ENCODE assay signal across 22 cellular contexts in genomic region chr3:123371859-123372767, GRCh38.
A peak's percentile ranks its signal among the peaks of the same experiment; 100 is the strongest.
DNase-seq lines count a peak whose midpoint lies in the region; ATAC-seq and TF ChIP-seq lines count a peak whose summit lies in the region.
"Had no signal": no experiment of that assay in that cellular context is flagged by ENCODE, and none has a peak within 500 bp of the region (broad histone marks: within the 10 kb centered on the region; RNA-seq: fewer than 3 reads in every experiment).

No MANE protein-coding gene starts in this region.

- no peak overlapping the region for H3K4me3 Mint-ChIP-seq in T-helper 17 cell
- H3K4me3 Mint-ChIP-seq: activated CD4-positive, alpha-beta memory T cell treated with anti-CD3 and anti-CD28 coated beads, Interleukin-2, amount 10 ng/mL, durations not matched to agents 7 days and 5 days; activated naive CD4-positive, alpha-beta T cell treated with anti-CD3 and anti-CD28 coated beads, Interleukin-2, amount 10 ng/mL, durations not matched to agents 7 days and 5 days; B cell; natural killer cell treated with Interleukin-12 subunit alpha and Interleukin-12 subunit beta and Interleukin-15 and Interleukin-18, amount 100 ng/mL, for 72 hours had no signal

- no peak for TF ChIP-seq POLR2A in stomach (IDR thresholded peaks at IDR 0.05)

- DNase-seq in DMS79 (lab: John Stamatoyannopoulos, UW) = peak; percentile 4
- no peak for DNase-seq in DMS79 treated with DMSO at 0.1 percent for 48 hours (lab: John Stamatoyannopoulos, UW)
- DNase-seq in NCI-H524 treated with DMSO at 0.1 percent for 48 hours (lab: John Stamatoyannopoulos, UW) = peak; percentile 62
- DNase-seq in islet precursor cell = peak; percentile 25
- no peak for DNase-seq in stomach
- DNase-seq in stimulated activated naive CD4-positive, alpha-beta T cell (lab: John Stamatoyannopoulos, UW) = no peak
- no peak for DNase-seq in T-helper 17 cell
- no peak for DNase-seq in central memory CD4-positive, alpha-beta T cell
- DNase-seq: activated CD4-positive, alpha-beta memory T cell treated with anti-CD3 and anti-CD28 coated beads, Interleukin-2, amount 10 ng/mL, durations not matched to agents 7 days and 5 days; activated CD4-positive, CD25-positive, alpha-beta regulatory T cell; activated naive CD4-positive, alpha-beta T cell treated with anti-CD3 and anti-CD28 coated beads, Interleukin-2, amount 10 ng/mL, durations not matched to agents 7 days and 5 days; colonic mucosa; COR-L47; mesenchymal stem cell; posterior cingulate gyrus; T1000 had no signal

- no peak for TF ChIP-seq EP300 in stomach (IDR thresholded peaks at IDR 0.05)

- no peaks in the 10 kb centered on the region for H3K4me1 Mint-ChIP-seq in T-helper 17 cell
- H3K4me1 Mint-ChIP-seq: activated CD4-positive, alpha-beta memory T cell treated with anti-CD3 and anti-CD28 coated beads, Interleukin-2, amount 10 ng/mL, durations not matched to agents 7 days and 5 days; activated naive CD4-positive, alpha-beta T cell treated with anti-CD3 and anti-CD28 coated beads, Interleukin-2, amount 10 ng/mL, durations not matched to agents 7 days and 5 days; B cell had no signal

- intact Hi-C loops in stomach (cut with DNase I; ENCODE audit: low total_unique reads) = no loop called here

- no peak for ATAC-seq in T-helper 17 cell
- ATAC-seq: natural killer cell treated with Interleukin-12 subunit alpha and Interleukin-12 subunit beta and Interleukin-15 and Interleukin-18, amount 100 ng/mL, for 72 hours; SK-N-SH treated with all-trans-retinoic acid at 6 μM for 48 hours had no signal

- peaks cover 0 to 7% (median 2%) of the 10 kb centered on the region in 3 donors for H3K27me3 ChIP-seq in stomach
- H3K27me3 ChIP-seq: colonic mucosa, hepatocyte, Peyer's patch had no signal

- peaks cover 7% of the 10 kb centered on the region for H3K27me3 Mint-ChIP-seq in T-helper 17 cell

- H3K9me3 ChIP-seq in stomach (peaks cover 0 to 9% (median 3%) of the 10 kb centered on the region in 4 donors), T-helper 17 cell (ENCODE audit: control insufficient read depth, low read length, poor library complexity, severe bottlenecking) (no peaks in the 10 kb centered on the region)
- H3K9me3 ChIP-seq: colonic mucosa, Peyer's patch had no signal

- H3K36me3 Mint-ChIP-seq in T-helper 17 cell (ENCODE audit: low read depth) = no peaks in the 10 kb centered on the region
- H3K36me3 Mint-ChIP-seq: activated naive CD4-positive, alpha-beta T cell treated with anti-CD3 and anti-CD28 coated beads, Interleukin-2, amount 10 ng/mL, durations not matched to agents 7 days and 5 days; natural killer cell treated with Interleukin-12 subunit alpha and Interleukin-12 subunit beta and Interleukin-15 and Interleukin-18, amount 100 ng/mL, for 72 hours had no signal

- H3K27ac ChIP-seq in stomach = peak overlapping the region in 4 of 5 donors; percentile 38 to 89 (median 56)
- H3K27ac ChIP-seq: 22Rv1, colonic mucosa, hepatocyte had no signal

- H3K4me3 ChIP-seq in stomach = no peak overlapping the region
- H3K4me3 ChIP-seq: colonic mucosa, hepatocyte, Peyer's patch had no signal

- H3K27ac Mint-ChIP-seq in T-helper 17 cell = no peak overlapping the region
- H3K27ac Mint-ChIP-seq: activated CD4-positive, alpha-beta memory T cell treated with anti-CD3 and anti-CD28 coated beads, Interleukin-2, amount 10 ng/mL, durations not matched to agents 7 days and 5 days; activated naive CD4-positive, alpha-beta T cell treated with anti-CD3 and anti-CD28 coated beads, Interleukin-2, amount 10 ng/mL, durations not matched to agents 7 days and 5 days; B cell; natural killer cell treated with Interleukin-12 subunit alpha and Interleukin-12 subunit beta and Interleukin-15 and Interleukin-18, amount 100 ng/mL, for 72 hours had no signal

- no peak for TF ChIP-seq CTCF in stomach (IDR thresholded peaks at IDR 0.05)

- H3K36me3 ChIP-seq in stomach = no peaks in the 10 kb centered on the region
- H3K36me3 ChIP-seq: colonic mucosa, Peyer's patch had no signal

- 53 to 75% (median 64%) methylated on average over 6 of the region's 6 CpGs for WGBS in stomach, 5 donors

- H3K4me1 ChIP-seq in stomach = peaks cover 0 to 73% (median 29%) of the 10 kb centered on the region in 4 donors
- H3K4me1 ChIP-seq: colonic mucosa had no signal

Comparison
In these comparisons a context has a peak if more than half of its experiments do, and no peak if none do; other contexts are left out.
1. DNase-seq: peak in DMS79 (single experiment), NCI-H524 treated with DMSO at 0.1 percent for 48 hours (single experiment) and islet precursor cell (single experiment); none in DMS79 treated with DMSO at 0.1 percent for 48 hours (single experiment), stomach (single experiment), stimulated activated naive CD4-positive, alpha-beta T cell (0 of 6), T-helper 17 cell (0 of 3) and central memory CD4-positive, alpha-beta T cell (single experiment).